In the genomic region with DNA sequence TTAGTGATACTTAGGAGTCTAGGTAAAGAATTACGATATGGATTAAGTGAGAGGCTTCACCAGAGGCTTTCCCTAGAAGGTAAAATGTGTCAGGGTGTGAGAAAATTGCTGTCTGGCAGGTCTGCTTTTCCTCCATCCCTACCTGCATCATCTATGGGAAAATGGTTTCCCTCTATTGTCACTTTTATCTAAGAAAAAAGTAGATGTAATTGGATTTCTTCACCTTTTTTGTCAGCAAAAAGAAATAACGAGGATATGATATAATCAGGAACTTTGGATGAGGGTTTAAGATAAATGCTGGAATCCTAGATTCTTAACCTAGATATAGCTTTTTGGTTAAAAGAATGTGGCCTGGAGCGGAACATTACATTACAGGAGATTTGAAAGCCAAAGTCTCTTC, we compare ENCODE assay signal across 28 cellular contexts.
"Had no signal": no experiment of that assay in that cellular context is flagged by ENCODE, and none has a peak within 500 bp of the region (broad histone marks: within the 10 kb centered on the region; RNA-seq: fewer than 3 reads in every experiment).

No MANE protein-coding gene starts in this region.

- ATAC-seq: natural killer cell; stimulated activated effector memory CD8-positive, alpha-beta T cell treated with anti-CD3 and anti-CD28 coated beads, Interleukin-12 subunit alpha, Interleukin-12 subunit beta, amount 100 ng/mL, for 72 hours; stimulated activated naive B cell treated with anti-CD40 and anti-IgM and Interleukin-4, amounts not matched to agents 10 μg/mL and 1 μg/mL and 100 μg/mL, for 72 hours; upper lobe of right lung had no signal

- H3K27ac Mint-ChIP-seq: naive B cell; natural killer cell; nephron progenitor cell; progenitor cell of endocrine pancreas; stimulated activated effector memory CD8-positive, alpha-beta T cell treated with anti-CD3 and anti-CD28 coated beads, Interleukin-12 subunit alpha, Interleukin-12 subunit beta, amount 100 ng/mL, for 72 hours; stimulated activated naive B cell treated with anti-CD40 and anti-IgM and Interleukin-4, amounts not matched to agents 10 μg/mL and 1 μg/mL and 100 μg/mL, for 72 hours; stimulated activated naive CD8-positive, alpha-beta T cell treated with anti-CD3 and anti-CD28 coated beads, Interleukin-15, Interleukin-2, amounts not matched to agents 100 ng/mL and 50 ng/mL, for 24 hours; type B pancreatic cell had no signal

- H3K4me1 Mint-ChIP-seq: naive B cell; natural killer cell; nephron progenitor cell; neural crest cell; stimulated activated effector memory CD8-positive, alpha-beta T cell treated with anti-CD3 and anti-CD28 coated beads, Interleukin-12 subunit alpha, Interleukin-12 subunit beta, amount 100 ng/mL, for 72 hours; stimulated activated naive B cell treated with anti-CD40 and anti-IgM and Interleukin-4, amounts not matched to agents 10 μg/mL and 1 μg/mL and 100 μg/mL, for 72 hours had no signal

- H3K36me3 Mint-ChIP-seq: naive B cell; natural killer cell; stimulated activated effector memory CD8-positive, alpha-beta T cell treated with anti-CD3 and anti-CD28 coated beads, Interleukin-12 subunit alpha, Interleukin-12 subunit beta, amount 100 ng/mL, for 72 hours; stimulated activated naive B cell treated with anti-CD40 and anti-IgM and Interleukin-4, amounts not matched to agents 10 μg/mL and 1 μg/mL and 100 μg/mL, for 72 hours; type B pancreatic cell had no signal

- H3K4me3 Mint-ChIP-seq: naive B cell; natural killer cell; nephron progenitor cell; neural crest cell; stimulated activated effector memory CD8-positive, alpha-beta T cell treated with anti-CD3 and anti-CD28 coated beads, Interleukin-12 subunit alpha, Interleukin-12 subunit beta, amount 100 ng/mL, for 72 hours; stimulated activated naive B cell treated with anti-CD40 and anti-IgM and Interleukin-4, amounts not matched to agents 10 μg/mL and 1 μg/mL and 100 μg/mL, for 72 hours; stimulated activated naive CD8-positive, alpha-beta T cell treated with anti-CD3 and anti-CD28 coated beads, Interleukin-15, Interleukin-2, amounts not matched to agents 100 ng/mL and 50 ng/mL, for 24 hours; type B pancreatic cell had no signal

- H3K27ac ChIP-seq: neutrophil, pancreas, psoas muscle, sigmoid colon, stomach, thoracic aorta, thyroid gland, upper lobe of right lung, uterus had no signal

- DNase-seq: naive B cell; natural killer cell; nephron progenitor cell; pancreas; posterior cingulate gyrus; psoas muscle; right cardiac atrium; right lobe of liver; sigmoid colon; small intestine; stimulated activated CD4-positive, alpha-beta T cell treated with anti-CD3 and anti-CD28 coated beads, Interleukin-15, amount 100 ng/mL, for 24 hours; stimulated activated CD4-positive, alpha-beta T cell treated with anti-CD3 and anti-CD28 coated beads, Interleukin-2, amount 100 ng/mL, for 24 hours; stimulated activated CD4-positive, alpha-beta T cell treated with anti-CD3 and anti-CD28 coated beads, Interleukin-2, amount 100 ng/mL, for 48 hours; stimulated activated CD4-positive, alpha-beta T cell treated with anti-CD3 and anti-CD28 coated beads, Interleukin-4, amount 100 ng/mL, for 24 hours; stimulated activated naive B cell treated with anti-CD40 and anti-IgM and Interleukin-4, amounts not matched to agents 10 μg/mL and 1 μg/mL and 100 μg/mL, for 72 hours; stimulated activated naive CD4-positive, alpha-beta T cell treated with Interleukin-2 at 50 U/mL for 16 hours; stomach; thyroid gland; upper lobe of right lung; uterus had no signal

- H3K4me1 ChIP-seq: pancreas, psoas muscle, stomach, tibial nerve, upper lobe of right lung, uterus had no signal

- H3K4me3 ChIP-seq: pancreas, psoas muscle, right lobe of liver, sigmoid colon, stomach, thoracic aorta, thyroid gland, tibial nerve, upper lobe of right lung, uterus had no signal

- H3K36me3 ChIP-seq: neutrophil, pancreas, right lobe of liver, sigmoid colon, stomach, thoracic aorta, thyroid gland, tibial nerve, upper lobe of right lung, uterus had no signal

- H3K27me3 Mint-ChIP-seq: naive B cell; progenitor cell of endocrine pancreas; stimulated activated naive B cell treated with anti-CD40 and anti-IgM and Interleukin-4, amounts not matched to agents 10 μg/mL and 1 μg/mL and 100 μg/mL, for 72 hours; stimulated activated naive CD8-positive, alpha-beta T cell treated with anti-CD3 and anti-CD28 coated beads, Interleukin-15, Interleukin-2, amounts not matched to agents 100 ng/mL and 50 ng/mL, for 24 hours; type B pancreatic cell had no signal

- H3K9me3 Mint-ChIP-seq: nephron progenitor cell; neural crest cell; stimulated activated effector memory CD8-positive, alpha-beta T cell treated with anti-CD3 and anti-CD28 coated beads, Interleukin-12 subunit alpha, Interleukin-12 subunit beta, amount 100 ng/mL, for 72 hours; stimulated activated naive B cell treated with anti-CD40 and anti-IgM and Interleukin-4, amounts not matched to agents 10 μg/mL and 1 μg/mL and 100 μg/mL, for 72 hours; stimulated activated naive CD8-positive, alpha-beta T cell treated with anti-CD3 and anti-CD28 coated beads, Interleukin-15, Interleukin-2, amounts not matched to agents 100 ng/mL and 50 ng/mL, for 24 hours; type B pancreatic cell had no signal

- H3K27me3 ChIP-seq: neutrophil, pancreas, right lobe of liver, sigmoid colon, stomach, thyroid gland, tibial nerve, upper lobe of right lung, uterus had no signal

- H3K9me3 ChIP-seq: neutrophil, pancreas, psoas muscle, right lobe of liver, sigmoid colon, stomach, thoracic aorta, thyroid gland, tibial nerve, upper lobe of right lung, uterus had no signal
